In genomic region chr7:50335795-50336754, GRCh38 we compare ENCODE assay signal across 8 cellular contexts. TPM values are rescaled to one million over a fixed set of nuclear protein-coding genes. Genes with fewer than 3 reads are reported as not detected.
DNase-seq lines count a peak whose midpoint lies in the region; ATAC-seq, FAIRE-seq and TF ChIP-seq lines count a peak whose summit lies in the region.

No MANE protein-coding gene starts in this region.

- H2AFZ ChIP-seq in K562 (ENCODE audit: low read depth, low read length): peak overlapping the region; percentile 30; the same call in 1 of the 2 replicates

- peaks cover 18% of the 10 kb centered on the region for H3K4me1 Mint-ChIP-seq in nephron progenitor cell

- peaks cover 100% of the 10 kb centered on the region for H3K4me1 ChIP-seq in BLaER1
- peaks cover 58 to 97% of the 10 kb centered on the region in 2 experiments for H3K4me1 ChIP-seq in K562 (replicated peaks in 1 of 2; ENCODE audit: control insufficient read depth in 2 of 2, insufficient read depth in 2 of 2, low read length in 2 of 2)

- H3K36me3 Mint-ChIP-seq in nephron progenitor cell (ENCODE audit: low read depth): no peaks in the 10 kb centered on the region

- 38% methylated on average over 12 of the region's 22 CpGs for WGBS in K562 (ENCODE audit: insufficient coverage, low coverage, missing lambda C conversion rate)

- H3K9me1 ChIP-seq in K562 (ENCODE audit: control insufficient read depth, insufficient read depth, low read length): no peaks in the 10 kb centered on the region

- POLR2A ChIA-PET in K562 (lab: Yijun Ruan, JAX): interaction anchor here (1.0 to 2.4 kb wide), 4 partner anchors 10 to 53 kb away, joined by 4 to 14 read pairs (median 4); no protein-coding TSS in a partner anchor

- H3K79me2 ChIP-seq in K562 (ENCODE audit: control insufficient read depth, insufficient read depth, low read length): peaks cover 88% of the 10 kb centered on the region

- H3K27me3 Mint-ChIP-seq in nephron progenitor cell (ENCODE audit: low read depth, poor library complexity): peaks cover 2% of the 10 kb centered on the region

- H3K27ac ChIP-seq in BLaER1 (peak overlapping the region; percentile 88), K562 (ENCODE audit: extremely low read depth, low read depth, low read length) (peak overlapping the region; percentile 74)

- DNase-seq in H7 (peak; percentile 40), T-helper 2 cell (peak; percentile 48 to 92 (median 74)), K562 (ENCODE audit: extremely low read depth in 1 of 4, low spot score in 3 of 4) (peak; percentile 79 to 89 (median 85)), HK-2 (ENCODE audit: unreplicated experiment) (no peak), nephron progenitor cell (no peak)
- DNase-seq in stimulated activated CD8-positive, alpha-beta memory T cell treated with anti-CD3 and anti-CD28 coated beads, Interleukin-15, amount 100 ng/mL, for 1 hour (ENCODE audit: low read depth): peak; percentile 66

- H3K27ac Mint-ChIP-seq in nephron progenitor cell: no peak overlapping the region

- H3K27me3 ChIP-seq in BLaER1: no peaks in the 10 kb centered on the region
- no peaks in the 10 kb centered on the region for H3K27me3 ChIP-seq in H7 (ENCODE audit: control insufficient read depth, insufficient read depth, low read length)
- H3K27me3 ChIP-seq in K562 (ENCODE audit: control insufficient read depth in 2 of 2, insufficient read depth in 2 of 2, low read length in 2 of 2): no peaks in the 10 kb centered on the region; a peak in 1 of 5 replicates

- intact Hi-C loops in K562 (cut with micrococcal nuclease): no loop called here

- TF ChIP-seq POLR2A in K562 (conservative IDR thresholded peaks at IDR 0.05): no peak

- no peak for FAIRE-seq in K562 (lab: Jason Lieb, UNC)

- in situ Hi-C loops in K562 (cut with MboI): no loop called here

- H3K4me2 ChIP-seq in BLaER1 (peak overlapping the region; percentile 97), K562 (ENCODE audit: insufficient read depth, low read length) (peak overlapping the region; percentile 57)

- BruUV-seq in K562 (replicated peaks; lab: Mats Ljungman, UMichigan): no TSS peak

- no peaks in the 10 kb centered on the region for H3K9me3 Mint-ChIP-seq in nephron progenitor cell

- peaks cover 34% of the 10 kb centered on the region for H4K20me1 ChIP-seq in BLaER1
- H4K20me1 ChIP-seq in K562 (replicated peaks; ENCODE audit: control insufficient read depth, insufficient read depth, low read length): no peaks in the 10 kb centered on the region

- no peaks in the 10 kb centered on the region for H3K9me3 ChIP-seq in BLaER1
- H3K9me3 ChIP-seq in K562 (replicated peaks; ENCODE audit: control insufficient read depth, insufficient read depth, low read depth, low read length): no peaks in the 10 kb centered on the region

- no peak overlapping the region for H3K4me3 Mint-ChIP-seq in nephron progenitor cell

- ATAC-seq in K562: peak; percentile 50
- ATAC-seq in GM21360 (IDR thresholded peaks at IDR 0.05; ENCODE audit: unreplicated experiment): no peak

- TF ChIP-seq RAD21 in K562 (CRISPR knock-in tag; conservative IDR thresholded peaks at IDR 0.05 in 1 of 2, IDR thresholded peaks at IDR 0.05 in 1 of 2): no peak

- H3K36me3 ChIP-seq in BLaER1: peaks cover 51% of the 10 kb centered on the region
- H3K36me3 ChIP-seq in H7 (replicated peaks; ENCODE audit: control insufficient read depth, insufficient read depth, low read length): no peaks in the 10 kb centered on the region
- H3K36me3 ChIP-seq in K562 (ENCODE audit: control insufficient read depth, insufficient read depth, low read length): peaks cover 59% of the 10 kb centered on the region

- TF ChIP-seq CTCF in K562 (IDR thresholded peaks at IDR 0.05 in 2 of 3, conservative IDR thresholded peaks at IDR 0.05 in 1 of 3; ENCODE audit: insufficient read depth in 2 of 3, low read depth in 1 of 3, low read length in 3 of 3): peak; percentile 15 to 25 (median 19); a peak in 2 of 6 replicates
- TF ChIP-seq CTCF in nephron progenitor cell (IDR thresholded peaks at IDR 0.05): no peak

- TF ChIP-seq EP300 in K562 (IDR thresholded peaks at IDR 0.05; ENCODE audit: low read length): no peak

- H3K9ac ChIP-seq in BLaER1 (peak overlapping the region; percentile 73), K562 (ENCODE audit: insufficient read depth in 1 of 2, low read depth in 2 of 2, low read length in 2 of 2) (peak overlapping the region; percentile 10 to 66; a peak in 2 of 4 replicates)

- H3K4me3 ChIP-seq in BLaER1: peak overlapping the region; percentile 47
- no peak overlapping the region for H3K4me3 ChIP-seq in H7 (ENCODE audit: insufficient read depth, low read depth, low read length)
- no peak overlapping the region for H3K4me3 ChIP-seq in K562

- CTCF ChIA-PET in K562 (lab: Yijun Ruan, JAX; ENCODE audit: low intra/inter-chr PET ratio): no interaction called here

TF ChIP-seq in K562, 482 proteins besides CTCF, POLR2A, EP300 and RAD21 (continues in another document):
- TF ChIP-seq ZSCAN32 (CRISPR knock-in tag; IDR thresholded peaks at IDR 0.05): no peak
- no peak for TF ChIP-seq KDM4B (IDR thresholded peaks at IDR 0.05; ENCODE audit: borderline replicate concordance in 2 of 2, low read depth in 1 of 2)
- no peak for TF ChIP-seq NFYB (IDR thresholded peaks at IDR 0.05; ENCODE audit: extremely low read depth, insufficient read length)
- TF ChIP-seq SNRNP70 (optimal IDR thresholded peaks at IDR 0.05; ENCODE audit: low read depth, low read length): no peak
- TF ChIP-seq MXD1 (CRISPR knock-in tag; IDR thresholded peaks at IDR 0.05; ENCODE audit: borderline replicate concordance, poor library complexity, severe bottlenecking): no peak
- no peak for TF ChIP-seq POLR2H (tag; IDR thresholded peaks at IDR 0.05; ENCODE audit: low read depth)
- TF ChIP-seq SAFB2 (IDR thresholded peaks at IDR 0.05; ENCODE audit: borderline replicate concordance, low read depth, low read length, severe bottlenecking): no peak
- TF ChIP-seq ZNF253 (CRISPR knock-in tag; conservative IDR thresholded peaks at IDR 0.05): no peak
- TF ChIP-seq CEBPG (CRISPR knock-in tag; IDR thresholded peaks at IDR 0.05): no peak
- TF ChIP-seq CEBPG (tag; conservative IDR thresholded peaks at IDR 0.05 in 1 of 2, IDR thresholded peaks at IDR 0.05 in 1 of 2): no peak
- peak; percentile 37; the same call in 1 of the 2 replicates for TF ChIP-seq GATA2 (CRISPR knock-in tag; IDR thresholded peaks at IDR 0.05)
- TF ChIP-seq, protein P1, sequence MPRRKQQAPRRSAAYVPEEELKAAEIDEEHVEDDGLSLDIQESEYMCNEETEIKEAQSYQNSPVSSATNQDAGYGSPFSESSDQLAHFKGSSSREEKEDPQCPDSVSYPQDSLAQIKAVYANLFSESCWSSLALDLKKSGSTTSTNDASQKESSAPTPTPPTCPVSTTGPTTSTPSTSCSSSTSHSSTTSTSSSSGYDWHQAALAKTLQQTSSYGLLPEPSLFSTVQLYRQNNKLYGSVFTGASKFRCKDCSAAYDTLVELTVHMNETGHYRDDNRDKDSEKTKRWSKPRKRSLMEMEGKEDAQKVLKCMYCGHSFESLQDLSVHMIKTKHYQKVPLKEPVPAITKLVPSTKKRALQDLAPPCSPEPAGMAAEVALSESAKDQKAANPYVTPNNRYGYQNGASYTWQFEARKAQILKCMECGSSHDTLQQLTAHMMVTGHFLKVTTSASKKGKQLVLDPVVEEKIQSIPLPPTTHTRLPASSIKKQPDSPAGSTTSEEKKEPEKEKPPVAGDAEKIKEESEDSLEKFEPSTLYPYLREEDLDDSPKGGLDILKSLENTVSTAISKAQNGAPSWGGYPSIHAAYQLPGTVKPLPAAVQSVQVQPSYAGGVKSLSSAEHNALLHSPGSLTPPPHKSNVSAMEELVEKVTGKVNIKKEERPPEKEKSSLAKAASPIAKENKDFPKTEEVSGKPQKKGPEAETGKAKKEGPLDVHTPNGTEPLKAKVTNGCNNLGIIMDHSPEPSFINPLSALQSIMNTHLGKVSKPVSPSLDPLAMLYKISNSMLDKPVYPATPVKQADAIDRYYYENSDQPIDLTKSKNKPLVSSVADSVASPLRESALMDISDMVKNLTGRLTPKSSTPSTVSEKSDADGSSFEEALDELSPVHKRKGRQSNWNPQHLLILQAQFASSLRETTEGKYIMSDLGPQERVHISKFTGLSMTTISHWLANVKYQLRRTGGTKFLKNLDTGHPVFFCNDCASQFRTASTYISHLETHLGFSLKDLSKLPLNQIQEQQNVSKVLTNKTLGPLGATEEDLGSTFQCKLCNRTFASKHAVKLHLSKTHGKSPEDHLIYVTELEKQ (CRISPR knock-in tag; IDR thresholded peaks at IDR 0.05): no peak
- TF ChIP-seq RFX7 (CRISPR knock-in tag; IDR thresholded peaks at IDR 0.05): no peak
- TF ChIP-seq MYNN (IDR thresholded peaks at IDR 0.05): 0 out of 2 replicates have a peak, but pooled peaks have one; percentile 39
- no peak for TF ChIP-seq MYNN (CRISPR knock-in tag; IDR thresholded peaks at IDR 0.05)
- no peak for TF ChIP-seq ZNF146 (CRISPR knock-in tag; IDR thresholded peaks at IDR 0.05; ENCODE audit: unreplicated experiment)
- TF ChIP-seq ZNF274 (IDR thresholded peaks at IDR 0.05; ENCODE audit: borderline replicate concordance, low read depth, low read length): no peak
- no peak for TF ChIP-seq ZNF24 (IDR thresholded peaks at IDR 0.05)

RNA-seq across cellular contexts. Expression of gene IKZF1, which starts 31.6 kb away (rescaled TPM):
- 0.81 and 1.4 TPM in 2 replicates for total RNA-seq in H7 (2014; rRNA removed; shearing (Covaris generic))
- 53.3 and 122 TPM in 2 replicates for total RNA-seq in K562 (2011; cell fraction: chromatin; rRNA removed; ENCODE audit: low replicate concordance)
- total RNA-seq in K562 (2011; cell fraction: nucleolus; rRNA removed): 37.5 and 50.9 TPM in 2 replicates
- 76.8 and 139 TPM in 2 replicates for total RNA-seq in K562 (2011; cell fraction: nucleoplasm; rRNA removed)
- 66.5 and 98.0 TPM in 2 replicates for total RNA-seq in K562 (2014; rRNA removed)
- 43.8 and 45.6 TPM in 2 replicates for total RNA-seq in K562 (2014; rRNA removed; fragmentation: Illumina TruSeq; extraction: Trizol)
- total RNA-seq in K562 (2015; rRNA removed; fragmentation: Illumina TruSeq; extraction: Trizol): 43.4 and 44.7 TPM in 2 replicates
- total RNA-seq in K562 (2021): 85.3 and 96.6 TPM in 2 replicates
- 28.4 and 36.2 TPM in 2 replicates for polyA plus RNA-seq in K562 (2011; rRNA removed)
- polyA plus RNA-seq in K562 (2011; cell fraction: cytosol; rRNA removed): 34.4 and 57.9 TPM in 2 replicates
- 43.0 and 50.8 TPM in 2 replicates for polyA plus RNA-seq in K562 (2011; cell fraction: nucleus; rRNA removed)
- 35.8 and 46.0 TPM in 2 replicates for polyA plus RNA-seq in K562 (2012)
- 37.3 and 50.3 TPM in 2 replicates for polyA plus RNA-seq in K562 (2014; fragmentation: Illumina TruSeq; extraction: Trizol)
- 10 to 100 TPM; 12.6 to 14.7 TPM for polyA plus RNA-seq in K562 (2014; fragmentation: Nextera tagmentation; extraction: Ambion mirVana)
- 30.9 and 37.2 TPM in 2 replicates for polyA plus RNA-seq in K562 (2014; rRNA removed)
- 82.8 and 85.1 TPM in 2 replicates for polyA minus RNA-seq in K562 (2011; rRNA and poly(A)+ RNA removed)
- 60.8 and 72.3 TPM in 2 replicates for polyA minus RNA-seq in K562 (2011; cell fraction: cytosol; rRNA and poly(A)+ RNA removed)
- 77.0 and 96.0 TPM in 2 replicates for polyA minus RNA-seq in K562 (2011; cell fraction: nucleus; rRNA and poly(A)+ RNA removed)

Comparison
In these comparisons a context has a peak if more than half of its experiments do, and no peak if none do; other contexts are left out.
1. DNase-seq: peak in H7 (single experiment), T-helper 2 cell (5 of 5), K562 (4 of 4) and stimulated activated CD8-positive, alpha-beta memory T cell treated with anti-CD3 and anti-CD28 coated beads, Interleukin-15, amount 100 ng/mL, for 1 hour (single experiment); none in HK-2 (single experiment) and nephron progenitor cell (single experiment).
2. RNA of gene IKZF1, which starts 31.6 kb away (total RNA-seq): 37.5 to 139 TPM in K562; 0.81 to 1.4 TPM in H7; every median in the first group is over 10 times any median in the second.